9 cellular contexts compared by ENCODE assay signal in the genomic region with DNA sequence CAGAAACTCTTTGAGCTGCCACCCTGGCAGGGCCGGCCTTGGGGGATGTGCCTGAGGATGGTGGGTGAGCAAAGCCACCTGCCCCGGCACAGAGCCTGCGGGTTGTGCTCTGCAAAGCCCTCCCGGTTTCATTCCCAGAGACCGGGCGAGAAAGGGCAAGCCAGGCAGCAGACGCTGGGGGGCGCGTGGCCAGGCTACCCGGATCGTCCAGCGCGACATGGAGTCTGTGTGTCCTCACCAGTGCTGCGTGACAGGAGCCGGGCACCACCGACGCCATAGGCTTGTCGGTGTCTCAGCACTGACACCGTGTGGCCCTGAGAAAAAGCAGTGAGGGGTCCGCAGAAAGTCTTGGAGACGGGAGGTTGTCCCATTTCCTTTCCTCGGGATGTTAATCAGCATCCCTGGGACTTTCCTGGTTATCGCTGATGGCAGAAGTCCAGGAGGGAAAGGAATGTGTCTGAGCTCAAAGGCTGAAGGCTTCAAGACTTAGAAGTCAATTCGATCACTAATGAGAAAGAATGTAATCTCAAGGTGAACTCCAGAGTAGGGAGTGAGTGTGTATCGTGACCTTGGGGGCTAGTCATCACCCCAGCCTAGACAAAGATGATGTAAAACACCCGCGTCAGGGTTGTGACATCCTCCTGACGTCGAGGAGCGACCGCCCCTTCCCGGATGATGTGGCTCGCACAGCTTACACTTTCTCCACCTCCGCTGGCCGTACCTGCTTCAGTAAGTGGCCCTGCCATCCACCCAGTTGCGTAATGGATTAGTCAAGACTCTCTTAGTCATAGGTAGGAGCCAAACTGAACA. TPM values are rescaled to one million over a fixed set of nuclear protein-coding genes. Genes with fewer than 3 reads are reported as not detected.
DNase-seq lines count a peak whose midpoint lies in the region; ATAC-seq and TF ChIP-seq lines count a peak whose summit lies in the region.
"Had no signal": no experiment of that assay in that cellular context is flagged by ENCODE, and none has a peak within 500 bp of the region (broad histone marks: within the 10 kb centered on the region; RNA-seq: fewer than 3 reads in every experiment).

No MANE protein-coding gene starts in this region.

- H3K9me3 Mint-ChIP-seq in activated T-cell treated with anti-CD3 and anti-CD28 coated beads, Interleukin-2, amount 50 U/mL, for 4 hours: no peaks in the 10 kb centered on the region
- peaks cover 0 to 2% (median 0%) of the 10 kb centered on the region in 11 donors for H3K9me3 Mint-ChIP-seq in naive thymus-derived CD4-positive, alpha-beta T cell
- H3K9me3 Mint-ChIP-seq in stimulated activated naive CD8-positive, alpha-beta T cell treated with anti-CD3 and anti-CD28 coated beads, Interleukin-15, amount 100 ng/mL, for 72 hours: no peaks in the 10 kb centered on the region

- peak; percentile 46 for DNase-seq in COLO829 (ENCODE audit: low spot score)
- DNase-seq in HT-29 (ENCODE audit: low spot score): peak; percentile 98
- DNase-seq in OCI-LY7 (ENCODE audit: low spot score): peak; percentile 33
- peak; percentile 46 for DNase-seq in activated T-cell treated with anti-CD3 and anti-CD28 coated beads, Interleukin-2, amount 50 U/mL, for 4 hours
- peak; percentile 80 for DNase-seq in fibroblast of pulmonary artery (ENCODE audit: low read depth)
- DNase-seq in naive thymus-derived CD4-positive, alpha-beta T cell: peak; percentile 19 to 56 (median 30)
- peak; percentile 56 to 58 for DNase-seq in stimulated activated naive CD8-positive, alpha-beta T cell treated with anti-CD3 and anti-CD28 coated beads, Interleukin-15, amount 100 ng/mL, for 72 hours

- no peaks in the 10 kb centered on the region for H3K9me3 ChIP-seq in OCI-LY7 (ENCODE audit: low read length)
- no peaks in the 10 kb centered on the region for H3K9me3 ChIP-seq in naive thymus-derived CD4-positive, alpha-beta T cell (ENCODE audit: control insufficient read depth in 2 of 3, low read length in 3 of 3)

- TF ChIP-seq CTCF in OCI-LY7 (conservative IDR thresholded peaks at IDR 0.05; ENCODE audit: low read length) (peak; percentile 75), fibroblast of pulmonary artery (IDR thresholded peaks at IDR 0.05; ENCODE audit: low read length, missing control alignments) (peak; percentile 53)

- peak overlapping the region in 4 of 9 donors; percentile 24 to 77 (median 35) for H3K27ac Mint-ChIP-seq in naive thymus-derived CD4-positive, alpha-beta T cell
- peak overlapping the region; percentile 19 to 91 for H3K27ac Mint-ChIP-seq in stimulated activated naive CD8-positive, alpha-beta T cell treated with anti-CD3 and anti-CD28 coated beads, Interleukin-15, amount 100 ng/mL, for 72 hours

- peaks cover 0 to 12% of the 10 kb centered on the region in 2 donors for H3K27me3 ChIP-seq in naive thymus-derived CD4-positive, alpha-beta T cell (ENCODE audit: control insufficient read depth in 2 of 2, insufficient read depth in 2 of 2, low read length in 2 of 2)

- H3K9me2 ChIP-seq in OCI-LY7 (ENCODE audit: insufficient read depth, low read length): no peaks in the 10 kb centered on the region

- H3K4me3 Mint-ChIP-seq in activated T-cell treated with anti-CD3 and anti-CD28 coated beads, Interleukin-2, amount 50 U/mL, for 4 hours: peak overlapping the region; percentile 49
- peak overlapping the region; percentile 39 to 79 (median 60) for H3K4me3 Mint-ChIP-seq in naive thymus-derived CD4-positive, alpha-beta T cell
- H3K4me3 Mint-ChIP-seq in stimulated activated naive CD8-positive, alpha-beta T cell treated with anti-CD3 and anti-CD28 coated beads, Interleukin-15, amount 100 ng/mL, for 72 hours: peak overlapping the region; percentile 59 to 79

- no peak overlapping the region for H2AFZ ChIP-seq in OCI-LY7 (ENCODE audit: low read length)

- intact Hi-C loops in OCI-LY7 (cut with micrococcal nuclease; ENCODE audit: unreplicated experiment): no loop called here
- intact Hi-C loops in naive thymus-derived CD4-positive, alpha-beta T cell (cut with micrococcal nuclease): loop anchor here (5.0 to 10.0 kb wide), 4 partner anchors 285 to 592 kb away; partner anchors contain the start of genes MAPKBP1 (in 1 of the 2) and TYRO3 (in 1 of the 2)

- no peak overlapping the region for H3K27ac ChIP-seq in OCI-LY7 (ENCODE audit: low read depth, low read length, poor library complexity, severe bottlenecking)
- no peak overlapping the region for H3K27ac ChIP-seq in naive thymus-derived CD4-positive, alpha-beta T cell (ENCODE audit: low read depth, low read length)

- H3K36me3 ChIP-seq in OCI-LY7 (ENCODE audit: insufficient read depth, low read length): no peaks in the 10 kb centered on the region
- no peaks in the 10 kb centered on the region for H3K36me3 ChIP-seq in naive thymus-derived CD4-positive, alpha-beta T cell (ENCODE audit: control insufficient read depth in 2 of 3, insufficient read depth in 3 of 3, low read length in 3 of 3)

- POLR2A ChIA-PET in OCI-LY7 (lab: Charles Lee): no interaction called here
- POLR2A ChIA-PET in naive thymus-derived CD4-positive, alpha-beta T cell (lab: Charles Lee): no interaction called here

- no peaks in the 10 kb centered on the region for H3K36me3 Mint-ChIP-seq in activated T-cell treated with anti-CD3 and anti-CD28 coated beads, Interleukin-2, amount 50 U/mL, for 4 hours (ENCODE audit: insufficient read depth)
- H3K36me3 Mint-ChIP-seq in naive thymus-derived CD4-positive, alpha-beta T cell: no peaks in the 10 kb centered on the region

- H3K4me3 ChIP-seq in OCI-LY7 (ENCODE audit: low read depth, low read length, poor library complexity, severe bottlenecking): no peak overlapping the region
- H3K4me3 ChIP-seq in fibroblast of pulmonary artery (replicated peaks; ENCODE audit: low read depth, low read length): peak overlapping the region; percentile 24
- peak overlapping the region; percentile 23 for H3K4me3 ChIP-seq in naive thymus-derived CD4-positive, alpha-beta T cell (ENCODE audit: low read length)

- BruUV-seq in OCI-LY7 (replicated peaks; lab: Mats Ljungman, UMichigan): no TSS peak

- no peaks in the 10 kb centered on the region for H3K79me2 ChIP-seq in OCI-LY7 (ENCODE audit: insufficient read depth, low read depth, low read length)

- CTCF ChIA-PET in OCI-LY7 (lab: Charles Lee; ENCODE audit: unreplicated experiment): interaction anchor here (1.2 kb wide), 1 partner anchor 67 kb away, joined by 4 read pairs; no protein-coding TSS in a partner anchor
- CTCF ChIA-PET in naive thymus-derived CD4-positive, alpha-beta T cell (lab: Charles Lee): interaction anchor here (0.5 to 1.7 kb wide), 5 partner anchors 67 to 440 kb away, joined by 3 to 7 read pairs (median 3); no protein-coding TSS in a partner anchor

- peak; percentile 79 to 84 for ATAC-seq in activated T-cell treated with anti-CD3 and anti-CD28 coated beads, Interleukin-2, amount 50 U/mL, for 4 hours
- peak; percentile 81 for ATAC-seq in naive thymus-derived CD4-positive, alpha-beta T cell
- peak; percentile 92 for ATAC-seq in stimulated activated naive CD8-positive, alpha-beta T cell treated with anti-CD3 and anti-CD28 coated beads, Interleukin-15, amount 100 ng/mL, for 72 hours
- no peak for ATAC-seq in HG02938 (IDR thresholded peaks at IDR 0.05; ENCODE audit: unreplicated experiment)

- H3K4me1 Mint-ChIP-seq in activated T-cell treated with anti-CD3 and anti-CD28 coated beads, Interleukin-2, amount 50 U/mL, for 4 hours (ENCODE audit: low read depth): peaks cover 7% of the 10 kb centered on the region
- peaks cover 3 to 17% (median 10%) of the 10 kb centered on the region in 7 donors for H3K4me1 Mint-ChIP-seq in naive thymus-derived CD4-positive, alpha-beta T cell
- peaks cover 10% of the 10 kb centered on the region for H3K4me1 Mint-ChIP-seq in stimulated activated naive CD8-positive, alpha-beta T cell treated with anti-CD3 and anti-CD28 coated beads, Interleukin-15, amount 100 ng/mL, for 72 hours

- peak overlapping the region; percentile 45; the same call in 1 of the 2 replicates for H3K4me2 ChIP-seq in OCI-LY7 (ENCODE audit: low read length)

- H3K27me3 Mint-ChIP-seq in activated T-cell treated with anti-CD3 and anti-CD28 coated beads, Interleukin-2, amount 50 U/mL, for 4 hours (ENCODE audit: low read depth): peaks cover 20% of the 10 kb centered on the region
- H3K27me3 Mint-ChIP-seq in naive thymus-derived CD4-positive, alpha-beta T cell: peaks cover 11 to 59% (median 27%) of the 10 kb centered on the region in 5 donors
- peaks cover 64% of the 10 kb centered on the region for H3K27me3 Mint-ChIP-seq in stimulated activated naive CD8-positive, alpha-beta T cell treated with anti-CD3 and anti-CD28 coated beads, Interleukin-15, amount 100 ng/mL, for 72 hours

- no peaks in the 10 kb centered on the region for H4K20me1 ChIP-seq in OCI-LY7 (ENCODE audit: insufficient read depth, low read length)

- H3K4me1 ChIP-seq in OCI-LY7 (ENCODE audit: insufficient read depth, low read length, poor library complexity, severe bottlenecking): no peaks in the 10 kb centered on the region
- no peaks in the 10 kb centered on the region for H3K4me1 ChIP-seq in naive thymus-derived CD4-positive, alpha-beta T cell (ENCODE audit: control insufficient read depth in 2 of 2, insufficient read depth in 2 of 2, low read length in 2 of 2)

RNA-seq across cellular contexts. Expression of gene PLA2G4E, which starts 36.3 kb away (rescaled TPM):
- not detected in 2 replicates for total RNA-seq in HT-29 (2014; rRNA removed; shearing (Covaris generic))
- not detected in 2 replicates for total RNA-seq in OCI-LY7 (2014; rRNA removed; shearing (Covaris generic))
- not detected in 2 replicates for total RNA-seq in OCI-LY7 (2022)
- total RNA-seq in activated T-cell treated with anti-CD3 and anti-CD28 coated beads, Interleukin-2, amount 50 U/mL, for 4 hours: not detected
- total RNA-seq in naive thymus-derived CD4-positive, alpha-beta T cell: not detected
- not detected for polyA plus RNA-seq in naive thymus-derived CD4-positive, alpha-beta T cell
- total RNA-seq: T-helper 1 cell treated with Interleukin-12 subunit alpha and Interleukin-12 subunit beta and Interleukin-4 antibody, amounts not matched to agents 30 ng/mL and 1 ng/mL, for 36 hours had no signal

RNA-seq across cellular contexts. Expression of gene PLA2G4D, which starts 37.2 kb away (rescaled TPM):
- total RNA-seq in HT-29 (2014; rRNA removed; shearing (Covaris generic)): 0.03 TPM in 1 of 2 replicates, not detected in the other
- not detected in 2 replicates for total RNA-seq in OCI-LY7 (2014; rRNA removed; shearing (Covaris generic))
- total RNA-seq in OCI-LY7 (2022): not detected in 2 replicates
- total RNA-seq in activated T-cell treated with anti-CD3 and anti-CD28 coated beads, Interleukin-2, amount 50 U/mL, for 4 hours: not detected
- total RNA-seq in naive thymus-derived CD4-positive, alpha-beta T cell: not detected
- not detected for polyA plus RNA-seq in naive thymus-derived CD4-positive, alpha-beta T cell
- total RNA-seq: T-helper 1 cell treated with Interleukin-12 subunit alpha and Interleukin-12 subunit beta and Interleukin-4 antibody, amounts not matched to agents 30 ng/mL and 1 ng/mL, for 36 hours had no signal

Comparison
In these comparisons a context has a peak if more than half of its experiments do, and no peak if none do; other contexts are left out.
1. DNase-seq: peak in every context shown above with its lines; median percentile 98 in HT-29; 80 in fibroblast of pulmonary artery; 57 in stimulated activated naive CD8-positive, alpha-beta T cell treated with anti-CD3 and anti-CD28 coated beads, Interleukin-15, amount 100 ng/mL, for 72 hours; 46 in COLO829; 46 in activated T-cell treated with anti-CD3 and anti-CD28 coated beads, Interleukin-2, amount 50 U/mL, for 4 hours; 33 in OCI-LY7; 30 in naive thymus-derived CD4-positive, alpha-beta T cell.